22 cellular contexts compared by ENCODE assay signal in the genomic region with DNA sequence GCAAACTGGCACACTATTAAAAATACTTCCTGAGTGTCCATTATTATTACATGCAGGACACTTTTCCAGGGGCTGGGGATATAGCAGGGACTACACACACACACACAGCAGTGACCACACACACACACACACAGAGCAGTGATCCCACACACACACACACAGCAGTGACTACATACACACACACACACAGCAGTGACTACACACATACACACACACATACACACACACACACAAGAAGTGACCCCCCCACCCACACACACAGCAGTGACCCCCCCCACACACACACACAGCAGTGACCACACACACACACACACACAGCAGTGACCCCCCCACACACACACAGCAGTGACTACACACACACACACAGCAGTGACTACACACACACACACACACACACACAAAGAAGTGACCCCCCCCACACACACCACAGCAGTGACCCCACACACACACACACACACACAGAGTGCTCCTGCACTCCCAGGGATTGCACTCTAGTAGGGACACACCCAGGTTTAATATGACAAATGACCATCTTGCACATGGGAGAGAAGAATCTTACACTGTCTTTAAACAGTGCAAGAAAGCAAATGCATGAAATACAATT.
DNase-seq lines count a peak whose midpoint lies in the region; ATAC-seq and TF ChIP-seq lines count a peak whose summit lies in the region.
"Had no signal": no experiment of that assay in that cellular context is flagged by ENCODE, and none has a peak within 500 bp of the region (broad histone marks: within the 10 kb centered on the region; RNA-seq: fewer than 3 reads in every experiment).

No MANE protein-coding gene starts in this region.

- H3K9me3 ChIP-seq in CD4-positive, alpha-beta T cell (ENCODE audit: control insufficient read depth, low read length) = no peaks in the 10 kb centered on the region
- H3K9me3 ChIP-seq in mesenchymal stem cell (ENCODE audit: control insufficient read depth, low read length) (no peaks in the 10 kb centered on the region), BE2C (no peaks in the 10 kb centered on the region)
- H3K9me3 ChIP-seq: left lung, neutrophil had no signal

- no peak for ATAC-seq in CD4-positive, alpha-beta T cell (ENCODE audit: poor library complexity)
- no peak for ATAC-seq in activated CD8-positive, alpha-beta T cell treated with anti-CD3 and anti-CD28 coated beads, Interleukin-2, amount 10 ng/mL, durations not matched to agents 7 days and 5 days
- no peak for ATAC-seq in HG02610 (IDR thresholded peaks at IDR 0.05; ENCODE audit: unreplicated experiment)
- ATAC-seq: HepG2, left lung, SK-N-SH treated with all-trans-retinoic acid at 6 μM for 48 hours had no signal

- H4K8ac ChIP-seq in mesenchymal stem cell (ENCODE audit: low read length) = no peak overlapping the region

- H3K4me1 Mint-ChIP-seq in T-helper 1 cell treated with Interleukin-12 subunit alpha and Interleukin-12 subunit beta and Interleukin-4 antibody, amounts not matched to agents 30 μg/mL and 1 μg/mL, for 36 hours (ENCODE audit: low read depth) = peaks cover 83% of the 10 kb centered on the region
- peaks cover 81% of the 10 kb centered on the region for H3K4me1 Mint-ChIP-seq in CD4-positive, alpha-beta T cell (ENCODE audit: low read depth)
- H3K4me1 Mint-ChIP-seq in activated CD8-positive, alpha-beta T cell treated with anti-CD3 and anti-CD28 coated beads, Interleukin-2, amount 10 ng/mL, durations not matched to agents 7 days and 5 days (ENCODE audit: low read depth) = peaks cover 79% of the 10 kb centered on the region

- H3K4me2 ChIP-seq in mesenchymal stem cell (ENCODE audit: low read length, poor library complexity, severe bottlenecking) = no peak overlapping the region

- H3K4ac ChIP-seq in mesenchymal stem cell (ENCODE audit: low read depth in 1 of 2, low read length in 2 of 2) = no peak overlapping the region

- H4K91ac ChIP-seq in mesenchymal stem cell (ENCODE audit: low read length) = peak overlapping the region; percentile 32

- CTCF ChIA-PET in CD4-positive, alpha-beta T cell (lab: Charles Lee) = interaction anchor here (1.1 kb wide), 1 partner anchor 16 kb away, joined by 3 read pairs; no protein-coding TSS in a partner anchor
- CTCF ChIA-PET in activated CD8-positive, alpha-beta T cell treated with anti-CD3 and anti-CD28 coated beads, Interleukin-2, amount 10 ng/mL, durations not matched to agents 7 days and 5 days (lab: Charles Lee) = interaction anchor here (0.6 to 1.1 kb wide), 2 partner anchors 14 to 107 kb away, joined by 3 to 4 read pairs; no protein-coding TSS in a partner anchor

- H3K27ac ChIP-seq in CD4-positive, alpha-beta T cell (ENCODE audit: low read depth, low read length) = no peak overlapping the region
- no peak overlapping the region for H3K27ac ChIP-seq in mesenchymal stem cell (ENCODE audit: low read length, poor library complexity, severe bottlenecking)
- H3K27ac ChIP-seq: 22Rv1, cardiac muscle cell, left lung, neutrophil had no signal

- H3K4me3 Mint-ChIP-seq in T-helper 1 cell treated with Interleukin-12 subunit alpha and Interleukin-12 subunit beta and Interleukin-4 antibody, amounts not matched to agents 30 μg/mL and 1 μg/mL, for 36 hours = peak overlapping the region; percentile 61
- H3K4me3 Mint-ChIP-seq in CD4-positive, alpha-beta T cell = no peak overlapping the region
- H3K4me3 Mint-ChIP-seq in activated CD8-positive, alpha-beta T cell treated with anti-CD3 and anti-CD28 coated beads, Interleukin-2, amount 10 ng/mL, durations not matched to agents 7 days and 5 days = no peak overlapping the region
- H3K4me3 Mint-ChIP-seq: immature natural killer cell had no signal

- DNase-seq in T-helper 1 cell (no peak), mesenchymal stem cell (no peak), BE2C (no peak)
- DNase-seq in CD4-positive, alpha-beta T cell = no peak
- DNase-seq in activated CD8-positive, alpha-beta T cell treated with anti-CD3 and anti-CD28 coated beads, Interleukin-2, amount 10 ng/mL, durations not matched to agents 7 days and 5 days = no peak
- DNase-seq in NK-92 treated with Interleukin-12 subunit alpha and Interleukin-12 subunit beta, amount 100 ng/mL, for 24 hours (lab: John Stamatoyannopoulos, UW) = no peak
- DNase-seq: AML-193, amygdala, immature natural killer cell, left lung, NCI-H1092, NCI-H2029 treated with DMSO at 0.1 percent for 48 hours, NCI-H345, small intestine, trophoblast cell had no signal

- no peak overlapping the region for H2AK5ac ChIP-seq in mesenchymal stem cell (ENCODE audit: low read length, severe bottlenecking)

- H2BK120ac ChIP-seq in mesenchymal stem cell (ENCODE audit: low read depth, low read length) = no peak overlapping the region

- no peak overlapping the region for H2AFZ ChIP-seq in mesenchymal stem cell (ENCODE audit: low read depth, low read length)

- H3K27ac Mint-ChIP-seq in T-helper 1 cell treated with Interleukin-12 subunit alpha and Interleukin-12 subunit beta and Interleukin-4 antibody, amounts not matched to agents 30 μg/mL and 1 μg/mL, for 36 hours = peak overlapping the region; percentile 76
- H3K27ac Mint-ChIP-seq in CD4-positive, alpha-beta T cell = peak overlapping the region; percentile 58
- H3K27ac Mint-ChIP-seq in activated CD8-positive, alpha-beta T cell treated with anti-CD3 and anti-CD28 coated beads, Interleukin-2, amount 10 ng/mL, durations not matched to agents 7 days and 5 days = peak overlapping the region; percentile 76

- H3K4me1 ChIP-seq in mesenchymal stem cell (ENCODE audit: control insufficient read depth, insufficient read depth, low read depth, low read length) (no peaks in the 10 kb centered on the region), BE2C (no peaks in the 10 kb centered on the region)
- H3K4me1 ChIP-seq: left lung had no signal

- no peak for TF ChIP-seq CTCF in CD4-positive, alpha-beta T cell (IDR thresholded peaks at IDR 0.05)
- no peak for TF ChIP-seq CTCF in BE2C (IDR thresholded peaks at IDR 0.05; ENCODE audit: low read depth, low read length)

- H3K79me1 ChIP-seq in mesenchymal stem cell (replicated peaks; ENCODE audit: low read length, poor library complexity, severe bottlenecking) = peaks cover 9% of the 10 kb centered on the region

- no peaks in the 10 kb centered on the region for H3K9me3 Mint-ChIP-seq in T-helper 1 cell treated with Interleukin-12 subunit alpha and Interleukin-12 subunit beta and Interleukin-4 antibody, amounts not matched to agents 30 μg/mL and 1 μg/mL, for 36 hours
- H3K9me3 Mint-ChIP-seq in CD4-positive, alpha-beta T cell = no peaks in the 10 kb centered on the region
- no peaks in the 10 kb centered on the region for H3K9me3 Mint-ChIP-seq in activated CD8-positive, alpha-beta T cell treated with anti-CD3 and anti-CD28 coated beads, Interleukin-2, amount 10 ng/mL, durations not matched to agents 7 days and 5 days (ENCODE audit: insufficient read depth)
- H3K9me3 Mint-ChIP-seq: immature natural killer cell had no signal

- H3K36me3 Mint-ChIP-seq in T-helper 1 cell treated with Interleukin-12 subunit alpha and Interleukin-12 subunit beta and Interleukin-4 antibody, amounts not matched to agents 30 μg/mL and 1 μg/mL, for 36 hours (ENCODE audit: low read depth) = peaks cover 15% of the 10 kb centered on the region
- H3K36me3 Mint-ChIP-seq in CD4-positive, alpha-beta T cell (ENCODE audit: low read depth) = peaks cover 23% of the 10 kb centered on the region
- H3K36me3 Mint-ChIP-seq in activated CD8-positive, alpha-beta T cell treated with anti-CD3 and anti-CD28 coated beads, Interleukin-2, amount 10 ng/mL, durations not matched to agents 7 days and 5 days (ENCODE audit: low read depth) = peaks cover 23% of the 10 kb centered on the region

- H3K27me3 Mint-ChIP-seq in T-helper 1 cell treated with Interleukin-12 subunit alpha and Interleukin-12 subunit beta and Interleukin-4 antibody, amounts not matched to agents 30 μg/mL and 1 μg/mL, for 36 hours (ENCODE audit: low read depth) = no peaks in the 10 kb centered on the region
- H3K27me3 Mint-ChIP-seq in CD4-positive, alpha-beta T cell = no peaks in the 10 kb centered on the region
- H3K27me3 Mint-ChIP-seq in activated CD8-positive, alpha-beta T cell treated with anti-CD3 and anti-CD28 coated beads, Interleukin-2, amount 10 ng/mL, durations not matched to agents 7 days and 5 days (ENCODE audit: low read depth) = no peaks in the 10 kb centered on the region

- H3K9ac ChIP-seq in mesenchymal stem cell (ENCODE audit: low read length) = no peak overlapping the region

- H2BK15ac ChIP-seq in mesenchymal stem cell (ENCODE audit: low read depth, poor library complexity, severe bottlenecking) = no peak overlapping the region

- H3K4me3 ChIP-seq in mesenchymal stem cell (ENCODE audit: insufficient read depth in 1 of 2, low read depth in 1 of 2, low read length in 2 of 2) = no peak overlapping the region
- no peak overlapping the region for H3K4me3 ChIP-seq in BE2C (ENCODE audit: low read depth, low read length)
- H3K4me3 ChIP-seq: cardiac muscle cell, left lung had no signal

- no peak overlapping the region for H3K23ac ChIP-seq in mesenchymal stem cell (ENCODE audit: low read length in 2 of 2)

- no peaks in the 10 kb centered on the region for H3K27me3 ChIP-seq in CD4-positive, alpha-beta T cell (ENCODE audit: control insufficient read depth, insufficient read depth, low read length)
- no peaks in the 10 kb centered on the region for H3K27me3 ChIP-seq in mesenchymal stem cell (ENCODE audit: control insufficient read depth in 1 of 2, insufficient read depth in 1 of 2, low read length in 2 of 2)
- no peaks in the 10 kb centered on the region for H3K27me3 ChIP-seq in BE2C
- H3K27me3 ChIP-seq: cardiac muscle cell, left lung, neutrophil had no signal

- no peak overlapping the region for H3K18ac ChIP-seq in mesenchymal stem cell (ENCODE audit: low read depth in 1 of 2, low read length in 2 of 2)

- H2BK5ac ChIP-seq in mesenchymal stem cell (ENCODE audit: low read depth, low read length, poor library complexity, severe bottlenecking) = no peak overlapping the region

- peaks cover 3 to 19% of the 10 kb centered on the region in 2 experiments for H3K36me3 ChIP-seq in mesenchymal stem cell (ENCODE audit: control insufficient read depth in 1 of 2, insufficient read depth in 2 of 2, low read depth in 1 of 2, low read length in 2 of 2)
- no peaks in the 10 kb centered on the region for H3K36me3 ChIP-seq in BE2C
- H3K36me3 ChIP-seq: cardiac muscle cell had no signal

- peak overlapping the region in 1 of 2 experiments; percentile 30 for H3K14ac ChIP-seq in mesenchymal stem cell (ENCODE audit: low read length in 2 of 2)

- peak overlapping the region in 1 of 2 experiments; percentile 59 for H2BK12ac ChIP-seq in mesenchymal stem cell (ENCODE audit: low read length in 2 of 2)

- POLR2A ChIA-PET in CD4-positive, alpha-beta T cell (lab: Charles Lee) = interaction anchor here (0.9 kb wide), 1 partner anchor 17 kb away, joined by 5 read pairs; no protein-coding TSS in a partner anchor
- POLR2A ChIA-PET in activated CD8-positive, alpha-beta T cell treated with anti-CD3 and anti-CD28 coated beads, Interleukin-2, amount 10 ng/mL, durations not matched to agents 7 days and 5 days (lab: Charles Lee) = interaction anchor here (1.0 to 1.2 kb wide), 3 partner anchors 15 to 115 kb away, joined by 4 read pairs; no protein-coding TSS in a partner anchor

- intact Hi-C loops in CD4-positive, alpha-beta T cell (cut with DNase I, micrococcal nuclease) = loop anchor here in 1 of 2 experiments (5.0 kb wide), 1 partner anchor 115 kb away; a partner anchor contains a TSS
